1 cellular context compared by ENCODE assay signal in the genomic region with DNA sequence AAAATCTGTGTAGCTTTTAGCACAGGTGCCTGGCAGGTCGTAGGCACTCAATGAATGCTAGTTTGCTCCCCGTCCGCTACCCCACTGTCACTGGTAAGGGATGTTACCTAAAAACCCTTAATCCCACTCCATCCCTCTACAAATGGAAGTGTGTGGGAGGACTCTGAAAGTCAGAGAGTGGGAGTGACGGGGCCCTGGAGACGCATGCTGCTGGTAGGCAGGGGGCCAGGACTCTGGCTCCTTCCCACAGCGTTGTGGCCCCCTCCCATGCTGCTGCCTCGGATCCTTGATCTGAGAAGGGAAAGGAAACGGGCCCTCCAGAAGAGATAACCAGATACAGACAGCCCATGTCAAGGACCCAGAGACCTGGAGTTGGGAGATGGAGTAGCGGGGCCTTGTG.
TF ChIP-seq lines count a peak whose summit lies in the region.

No MANE protein-coding gene starts in this region.

TF ChIP-seq in WTC11, 78 proteins besides CTCF, POLR2A, EP300 and RAD21 (continued from another document):
- TF ChIP-seq, protein P1, sequence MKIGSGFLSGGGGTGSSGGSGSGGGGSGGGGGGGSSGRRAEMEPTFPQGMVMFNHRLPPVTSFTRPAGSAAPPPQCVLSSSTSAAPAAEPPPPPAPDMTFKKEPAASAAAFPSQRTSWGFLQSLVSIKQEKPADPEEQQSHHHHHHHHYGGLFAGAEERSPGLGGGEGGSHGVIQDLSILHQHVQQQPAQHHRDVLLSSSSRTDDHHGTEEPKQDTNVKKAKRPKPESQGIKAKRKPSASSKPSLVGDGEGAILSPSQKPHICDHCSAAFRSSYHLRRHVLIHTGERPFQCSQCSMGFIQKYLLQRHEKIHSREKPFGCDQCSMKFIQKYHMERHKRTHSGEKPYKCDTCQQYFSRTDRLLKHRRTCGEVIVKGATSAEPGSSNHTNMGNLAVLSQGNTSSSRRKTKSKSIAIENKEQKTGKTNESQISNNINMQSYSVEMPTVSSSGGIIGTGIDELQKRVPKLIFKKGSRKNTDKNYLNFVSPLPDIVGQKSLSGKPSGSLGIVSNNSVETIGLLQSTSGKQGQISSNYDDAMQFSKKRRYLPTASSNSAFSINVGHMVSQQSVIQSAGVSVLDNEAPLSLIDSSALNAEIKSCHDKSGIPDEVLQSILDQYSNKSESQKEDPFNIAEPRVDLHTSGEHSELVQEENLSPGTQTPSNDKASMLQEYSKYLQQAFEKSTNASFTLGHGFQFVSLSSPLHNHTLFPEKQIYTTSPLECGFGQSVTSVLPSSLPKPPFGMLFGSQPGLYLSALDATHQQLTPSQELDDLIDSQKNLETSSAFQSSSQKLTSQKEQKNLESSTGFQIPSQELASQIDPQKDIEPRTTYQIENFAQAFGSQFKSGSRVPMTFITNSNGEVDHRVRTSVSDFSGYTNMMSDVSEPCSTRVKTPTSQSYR (CRISPR knock-in tag; IDR thresholded peaks at IDR 0.05) = no peak
- TF ChIP-seq JAZF1 (CRISPR knock-in tag; IDR thresholded peaks at IDR 0.05) (no peak), GABPB1 (CRISPR knock-in tag; IDR thresholded peaks at IDR 0.05) (no peak), FOXP1 (CRISPR knock-in tag; IDR thresholded peaks at IDR 0.05; ENCODE audit: borderline replicate concordance) (no peak), TCF7 (CRISPR knock-in tag; IDR thresholded peaks at IDR 0.05; ENCODE audit: low read depth) (no peak), TEAD4 (CRISPR knock-in tag; IDR thresholded peaks at IDR 0.05) (no peak), IRF2 (CRISPR knock-in tag; IDR thresholded peaks at IDR 0.05; ENCODE audit: borderline replicate concordance, low read depth) (no peak), ZNF317 (CRISPR knock-in tag; IDR thresholded peaks at IDR 0.05; ENCODE audit: borderline replicate concordance, low read depth) (no peak), RORB (CRISPR knock-in tag; IDR thresholded peaks at IDR 0.05) (no peak)
- TF ChIP-seq, protein P2, sequence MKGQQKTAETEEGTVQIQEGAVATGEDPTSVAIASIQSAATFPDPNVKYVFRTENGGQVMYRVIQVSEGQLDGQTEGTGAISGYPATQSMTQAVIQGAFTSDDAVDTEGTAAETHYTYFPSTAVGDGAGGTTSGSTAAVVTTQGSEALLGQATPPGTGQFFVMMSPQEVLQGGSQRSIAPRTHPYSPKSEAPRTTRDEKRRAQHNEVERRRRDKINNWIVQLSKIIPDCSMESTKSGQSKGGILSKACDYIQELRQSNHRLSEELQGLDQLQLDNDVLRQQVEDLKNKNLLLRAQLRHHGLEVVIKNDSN (CRISPR knock-in tag; IDR thresholded peaks at IDR 0.05) = no peak
- TF ChIP-seq, protein P3, sequence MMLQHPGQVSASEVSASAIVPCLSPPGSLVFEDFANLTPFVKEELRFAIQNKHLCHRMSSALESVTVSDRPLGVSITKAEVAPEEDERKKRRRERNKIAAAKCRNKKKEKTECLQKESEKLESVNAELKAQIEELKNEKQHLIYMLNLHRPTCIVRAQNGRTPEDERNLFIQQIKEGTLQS (CRISPR knock-in tag; conservative IDR thresholded peaks at IDR 0.05) = no peak
- TF ChIP-seq, protein P4, sequence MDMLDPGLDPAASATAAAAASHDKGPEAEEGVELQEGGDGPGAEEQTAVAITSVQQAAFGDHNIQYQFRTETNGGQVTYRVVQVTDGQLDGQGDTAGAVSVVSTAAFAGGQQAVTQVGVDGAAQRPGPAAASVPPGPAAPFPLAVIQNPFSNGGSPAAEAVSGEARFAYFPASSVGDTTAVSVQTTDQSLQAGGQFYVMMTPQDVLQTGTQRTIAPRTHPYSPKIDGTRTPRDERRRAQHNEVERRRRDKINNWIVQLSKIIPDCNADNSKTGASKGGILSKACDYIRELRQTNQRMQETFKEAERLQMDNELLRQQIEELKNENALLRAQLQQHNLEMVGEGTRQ (CRISPR knock-in tag; IDR thresholded peaks at IDR 0.05) = no peak
